8 cellular contexts compared by ENCODE assay signal in the genomic region with DNA sequence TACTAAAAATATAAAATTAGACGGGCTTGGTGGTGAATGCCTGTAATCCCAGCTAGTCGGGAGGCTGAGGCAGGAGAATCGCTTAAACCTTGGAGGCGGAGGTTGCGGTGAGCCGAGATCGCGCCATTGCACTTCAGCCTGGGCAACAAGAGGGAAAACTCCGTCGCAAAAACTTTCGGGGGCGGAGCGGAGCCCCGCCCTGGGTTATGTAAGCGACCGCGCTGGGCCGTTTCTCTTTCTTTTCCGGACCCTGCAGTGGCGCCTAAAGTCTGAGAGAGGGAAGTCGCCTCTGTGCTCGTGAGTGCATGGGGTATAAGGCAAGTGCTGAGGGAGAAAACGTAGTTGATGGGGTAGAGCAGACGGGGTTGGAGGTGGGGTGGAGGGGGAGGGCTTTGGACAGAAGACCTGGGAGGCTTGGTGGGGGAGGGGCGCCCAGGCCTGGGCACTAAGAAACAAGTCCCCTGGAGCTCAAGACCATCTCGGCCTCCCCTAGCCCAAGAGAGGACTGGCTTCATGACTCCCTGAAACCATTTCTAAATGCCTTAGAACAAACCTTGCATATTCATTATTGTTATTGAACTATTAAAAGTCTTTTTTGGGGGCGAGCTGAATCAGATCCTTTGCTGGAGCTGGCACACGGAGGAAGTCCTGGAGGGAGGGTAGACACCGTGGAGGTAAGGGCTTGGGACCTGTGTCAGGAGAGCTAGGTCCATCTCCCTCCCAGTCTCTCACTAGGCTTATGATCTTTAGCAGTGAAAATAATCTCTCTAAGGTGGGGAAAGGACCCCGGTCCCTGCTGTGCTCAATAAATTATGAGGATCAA. TPM values are rescaled to one million over a fixed set of nuclear protein-coding genes. Genes with fewer than 3 reads are reported as not detected.
DNase-seq lines count a peak whose midpoint lies in the region; ATAC-seq and TF ChIP-seq lines count a peak whose summit lies in the region.

No MANE protein-coding gene starts in this region.

- H3K4me3 ChIP-seq in Jurkat, Clone E6-1 (ENCODE audit: low read length): peak overlapping the region; percentile 72
- H3K4me3 ChIP-seq in choroid plexus epithelial cell (ENCODE audit: low read depth, low read length) (peak overlapping the region; percentile 78), liver (ENCODE audit: low read depth in 1 of 3, low read length in 3 of 3) (peak overlapping the region; percentile 56 to 78 (median 77))

- H3K4me1 ChIP-seq in liver (ENCODE audit: control insufficient read depth in 4 of 4, insufficient read depth in 4 of 4, low read length in 3 of 4): peaks cover 8 to 43% (median 36%) of the 10 kb centered on the region in 4 donors

- peak overlapping the region; percentile 97 for H3K27ac ChIP-seq in liver (ENCODE audit: low read depth in 1 of 2, low read length in 2 of 2)

- peak; percentile 51 for DNase-seq in Jurkat, Clone E6-1 (ENCODE audit: low read depth, low spot score)
- peak; percentile 55 for DNase-seq in activated CD4-positive, CD25-positive, alpha-beta regulatory T cell treated with anti-CD3 and anti-CD28 coated beads, Interleukin-2, amount 50 U/mL, for 72 hours
- DNase-seq in choroid plexus epithelial cell (ENCODE audit: low read depth) (peak; percentile 48), NCI-H82 (lab: John Stamatoyannopoulos, UW) (no peak)
- DNase-seq in stimulated activated CD4-positive, alpha-beta T cell treated with anti-CD3 and anti-CD28 coated beads, Interleukin-4, amount 100 ng/mL, for 48 hours (ENCODE audit: low read depth in 2 of 2): peak; percentile 42 to 67

- TF ChIP-seq CTCF in choroid plexus epithelial cell (conservative IDR thresholded peaks at IDR 0.05; ENCODE audit: low read depth, low read length) (no peak), liver (IDR thresholded peaks at IDR 0.05; ENCODE audit: low read depth, low read length, missing input control) (no peak)

- H3K36me3 ChIP-seq in liver (ENCODE audit: control insufficient read depth in 4 of 4, insufficient read depth in 3 of 4, low read depth in 1 of 4, low read length in 3 of 4): no peaks in the 10 kb centered on the region

- peak overlapping the region; percentile 95 to 96 for H3K9ac ChIP-seq in liver (ENCODE audit: low read depth in 1 of 2, low read length in 2 of 2)

- no peaks in the 10 kb centered on the region for H3K27me3 ChIP-seq in liver (ENCODE audit: control insufficient read depth in 4 of 4, insufficient read depth in 4 of 4, low read length in 3 of 4)

- ATAC-seq in GM18498 (IDR thresholded peaks at IDR 0.05; ENCODE audit: unreplicated experiment) (peak; percentile 57), HG02938 (IDR thresholded peaks at IDR 0.05; ENCODE audit: unreplicated experiment) (no peak)

- no peak for TF ChIP-seq RAD21 in liver (IDR thresholded peaks at IDR 0.05)

- H3K9me3 ChIP-seq in liver (ENCODE audit: control insufficient read depth in 4 of 4, low read length in 3 of 4): no peaks in the 10 kb centered on the region

- WGBS in liver: 2% methylated on average over 30 of the region's 30 CpGs

TF ChIP-seq in liver, 16 proteins besides CTCF, POLR2A, EP300 and RAD21:
- TF ChIP-seq REST (IDR thresholded peaks at IDR 0.05) (peak; percentile 2), FOXA1 (IDR thresholded peaks at IDR 0.05) (no peak), HNF4A (conservative IDR thresholded peaks at IDR 0.05) (peak in 1 of 2 donors; percentile 18), FOXA2 (IDR thresholded peaks at IDR 0.05) (no peak), YY1 (IDR thresholded peaks at IDR 0.05) (peak; percentile 72), TAF1 (conservative IDR thresholded peaks at IDR 0.05) (peak; percentile 75), GABPA (IDR thresholded peaks at IDR 0.05 in 1 of 2, conservative IDR thresholded peaks at IDR 0.05 in 1 of 2) (no peak)
- TF ChIP-seq, protein P1, sequence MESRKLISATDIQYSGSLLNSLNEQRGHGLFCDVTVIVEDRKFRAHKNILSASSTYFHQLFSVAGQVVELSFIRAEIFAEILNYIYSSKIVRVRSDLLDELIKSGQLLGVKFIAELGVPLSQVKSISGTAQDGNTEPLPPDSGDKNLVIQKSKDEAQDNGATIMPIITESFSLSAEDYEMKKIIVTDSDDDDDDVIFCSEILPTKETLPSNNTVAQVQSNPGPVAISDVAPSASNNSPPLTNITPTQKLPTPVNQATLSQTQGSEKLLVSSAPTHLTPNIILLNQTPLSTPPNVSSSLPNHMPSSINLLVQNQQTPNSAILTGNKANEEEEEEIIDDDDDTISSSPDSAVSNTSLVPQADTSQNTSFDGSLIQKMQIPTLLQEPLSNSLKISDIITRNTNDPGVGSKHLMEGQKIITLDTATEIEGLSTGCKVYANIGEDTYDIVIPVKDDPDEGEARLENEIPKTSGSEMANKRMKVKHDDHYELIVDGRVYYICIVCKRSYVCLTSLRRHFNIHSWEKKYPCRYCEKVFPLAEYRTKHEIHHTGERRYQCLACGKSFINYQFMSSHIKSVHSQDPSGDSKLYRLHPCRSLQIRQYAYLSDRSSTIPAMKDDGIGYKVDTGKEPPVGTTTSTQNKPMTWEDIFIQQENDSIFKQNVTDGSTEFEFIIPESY (IDR thresholded peaks at IDR 0.05): no peak

RNA-seq across cellular contexts. Expression of gene MICA, which starts 2.7 kb away (rescaled TPM):
- polyA plus RNA-seq in Jurkat, Clone E6-1 (2012; ENCODE audit: insufficient read depth, insufficient read length): 8.2 TPM
- 1 to 10 TPM; 3.3 to 9.1 TPM for total RNA-seq in liver
- polyA plus RNA-seq in liver: 1 to 10 TPM; 3.2 to 5.0 TPM

RNA-seq across cellular contexts. Expression of gene HLA-B, which starts 43.7 kb away (rescaled TPM):
- polyA plus RNA-seq in Jurkat, Clone E6-1 (2012; ENCODE audit: insufficient read depth, insufficient read length): 316 TPM
- 100 to 1,000 TPM; 341 to 369 TPM for total RNA-seq in liver
- 100 to 1,000 TPM; 464 to 864 TPM for polyA plus RNA-seq in liver
